Comparison of ENCODE assay signal across 30 cellular contexts in the genomic region with DNA sequence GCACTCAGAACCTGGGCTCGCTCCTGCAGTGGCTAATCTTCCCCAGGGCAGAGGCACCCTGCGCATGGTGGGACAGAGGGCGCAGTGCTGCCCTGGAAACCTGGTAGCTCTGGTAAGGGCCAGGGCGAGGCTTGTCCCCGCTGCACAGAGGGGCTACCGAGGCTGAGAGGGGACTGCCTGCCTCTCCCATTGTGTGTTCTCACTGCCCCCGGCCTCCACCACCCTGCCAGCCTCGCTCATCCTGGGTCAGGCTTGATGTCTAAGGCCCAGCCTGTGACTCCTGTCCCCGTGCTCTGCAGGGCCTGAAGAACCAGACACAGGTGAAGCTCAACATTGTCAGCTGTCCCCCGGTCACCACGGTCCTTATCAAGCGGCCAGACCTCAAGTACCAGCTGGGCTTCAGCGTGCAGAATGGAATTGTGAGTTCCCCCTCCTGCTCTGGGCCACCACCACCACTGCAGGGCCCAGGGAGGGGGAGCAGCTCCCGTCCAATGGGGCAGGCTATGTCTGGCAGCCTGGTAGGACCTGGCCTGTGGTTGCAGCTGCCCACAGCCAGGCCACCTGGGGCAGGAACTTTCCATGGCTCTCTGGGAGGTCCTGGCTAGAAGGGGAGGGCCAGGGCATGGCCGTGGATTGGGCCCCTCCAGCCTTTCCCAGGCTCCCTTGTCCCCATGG.
"Had no signal": no experiment of that assay in that cellular context is flagged by ENCODE, and none has a peak within 500 bp of the region (broad histone marks: within the 10 kb centered on the region; RNA-seq: fewer than 3 reads in every experiment).

No MANE protein-coding gene starts in this region.

- H3K27ac Mint-ChIP-seq: activated B cell treated with CpG ODN at 0.5 μM for 24 hours; activated CD4-positive, alpha-beta memory T cell treated with anti-CD3 and anti-CD28 coated beads for 36 hours; activated naive CD4-positive, alpha-beta T cell treated with anti-CD3 and anti-CD28 coated beads, Interleukin-2, amount 10 ng/mL, durations not matched to agents 7 days and 5 days; activated naive CD8-positive, alpha-beta T cell; activated naive CD8-positive, alpha-beta T cell treated with anti-CD3 and anti-CD28 coated beads, Interleukin-2, amount 50 U/mL, for 24 hours; brain had no signal

- H3K9me3 Mint-ChIP-seq: activated B cell treated with CpG ODN at 0.5 μM for 24 hours; activated CD4-positive, alpha-beta memory T cell treated with anti-CD3 and anti-CD28 coated beads for 36 hours; activated naive CD4-positive, alpha-beta T cell treated with anti-CD3 and anti-CD28 coated beads, Interleukin-2, amount 10 ng/mL, durations not matched to agents 7 days and 5 days; activated naive CD8-positive, alpha-beta T cell treated with anti-CD3 and anti-CD28 coated beads, Interleukin-2, amount 50 U/mL, for 24 hours; brain had no signal

- H3K4me3 ChIP-seq: K562 had no signal

- H3K4me3 Mint-ChIP-seq: activated B cell treated with CpG ODN at 0.5 μM for 24 hours; activated CD4-positive, alpha-beta memory T cell treated with anti-CD3 and anti-CD28 coated beads for 36 hours; activated naive CD4-positive, alpha-beta T cell treated with anti-CD3 and anti-CD28 coated beads, Interleukin-2, amount 10 ng/mL, durations not matched to agents 7 days and 5 days; activated naive CD8-positive, alpha-beta T cell; activated naive CD8-positive, alpha-beta T cell treated with anti-CD3 and anti-CD28 coated beads, Interleukin-2, amount 50 U/mL, for 24 hours; brain had no signal

- DNase-seq: activated B cell treated with CpG ODN at 0.5 μM for 24 hours; activated CD4-positive, alpha-beta memory T cell treated with anti-CD3 and anti-CD28 coated beads for 36 hours; activated CD4-positive, alpha-beta T cell treated with anti-CD3 and anti-CD28 coated beads for 4 hours; activated CD4-positive, alpha-beta T cell treated with anti-CD3 and anti-CD28 coated beads, Interleukin-2, amount 50 U/mL, for 1 hour; activated CD4-positive, CD25-positive, alpha-beta regulatory T cell treated with anti-CD3 and anti-CD28 coated beads, Interleukin-2, amount 50 U/mL, for 72 hours; activated CD8-positive, alpha-beta memory T cell treated with anti-CD3 and anti-CD28 coated beads, Interleukin-2, amount 50 U/mL, for 4 hours; activated effector memory CD4-positive, alpha-beta T cell treated with Interleukin-2 at 50 U/mL for 16 hours; activated naive CD4-positive, alpha-beta T cell treated with anti-CD3 and anti-CD28 coated beads, Interleukin-2, amount 10 ng/mL, durations not matched to agents 7 days and 5 days; activated naive CD8-positive, alpha-beta T cell treated with anti-CD3 and anti-CD28 coated beads, Interleukin-2, amount 50 U/mL, for 24 hours; activated T-cell treated with anti-CD3 and anti-CD28 coated beads, Interleukin-2, amount 50 U/mL, for 48 hours; anterior cingulate cortex; central memory CD4-positive, alpha-beta T cell; Karpas-422; NCI-H1048; NCI-H1105 treated with DMSO at 0.1 percent for 48 hours; NCI-H1436; NCI-H1694; NCI-H1930; NCI-H2081 treated with DMSO at 0.1 percent for 48 hours; NCI-H345; NCI-H524 treated with DMSO at 0.1 percent for 48 hours; SW 1271; T-helper 1 cell; T-helper 2 cell; T-helper 9 cell had no signal

- H3K27ac ChIP-seq: VCaP had no signal

- ATAC-seq: activated naive CD8-positive, alpha-beta T cell treated with anti-CD3 and anti-CD28 coated beads, Interleukin-2, amount 50 U/mL, for 24 hours; K562; Panc1 had no signal

- H3K27me3 Mint-ChIP-seq: activated B cell treated with CpG ODN at 0.5 μM for 24 hours; activated CD4-positive, alpha-beta memory T cell treated with anti-CD3 and anti-CD28 coated beads for 36 hours; activated naive CD4-positive, alpha-beta T cell treated with anti-CD3 and anti-CD28 coated beads, Interleukin-2, amount 10 ng/mL, durations not matched to agents 7 days and 5 days; activated naive CD8-positive, alpha-beta T cell; activated naive CD8-positive, alpha-beta T cell treated with anti-CD3 and anti-CD28 coated beads, Interleukin-2, amount 50 U/mL, for 24 hours; brain had no signal

- H3K4me1 Mint-ChIP-seq: activated B cell treated with CpG ODN at 0.5 μM for 24 hours; activated naive CD4-positive, alpha-beta T cell treated with anti-CD3 and anti-CD28 coated beads, Interleukin-2, amount 10 ng/mL, durations not matched to agents 7 days and 5 days; activated naive CD8-positive, alpha-beta T cell treated with anti-CD3 and anti-CD28 coated beads, Interleukin-2, amount 50 U/mL, for 24 hours had no signal

- H3K36me3 Mint-ChIP-seq: activated naive CD4-positive, alpha-beta T cell treated with anti-CD3 and anti-CD28 coated beads, Interleukin-2, amount 10 ng/mL, durations not matched to agents 7 days and 5 days had no signal
